ENCODE assay signal across 22 cellular contexts in the genomic region with DNA sequence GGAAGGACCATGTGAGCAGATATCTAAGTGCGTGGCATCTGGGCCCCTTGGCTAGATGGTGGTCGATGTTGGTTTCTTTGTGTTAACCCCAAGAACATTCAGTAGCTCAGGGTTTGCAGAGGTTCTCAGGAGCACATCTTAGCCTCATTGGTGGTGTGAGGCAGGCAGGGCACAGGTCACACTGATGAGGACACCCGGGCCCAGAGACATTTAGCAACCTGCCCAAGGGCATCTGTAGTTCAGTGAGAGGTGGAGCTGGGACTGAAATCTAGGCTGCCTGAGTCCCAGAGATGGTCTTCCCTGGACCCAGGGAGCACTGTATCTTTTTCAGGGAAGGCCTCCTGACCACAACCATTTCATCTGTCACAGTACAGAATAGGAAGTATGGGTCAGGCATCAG. TPM values are rescaled to one million over a fixed set of nuclear protein-coding genes. Genes with fewer than 3 reads are reported as not detected.
DNase-seq lines count a peak whose midpoint lies in the region; ATAC-seq, FAIRE-seq and TF ChIP-seq lines count a peak whose summit lies in the region.
"Had no signal": no experiment of that assay in that cellular context is flagged by ENCODE, and none has a peak within 500 bp of the region (broad histone marks: within the 10 kb centered on the region; RNA-seq: fewer than 3 reads in every experiment).

No MANE protein-coding gene starts in this region.

- no peaks in the 10 kb centered on the region for H4K20me1 ChIP-seq in HepG2 (ENCODE audit: insufficient read depth, low read length)
- H4K20me1 ChIP-seq: BLaER1 had no signal

- no peak for DNase-seq in bronchial epithelial cell (ENCODE audit: low read depth)
- DNase-seq in HepG2 (ENCODE audit: low spot score), result no peak
- DNase-seq in mesendoderm, result no peak
- DNase-seq in urothelium cell line (ENCODE audit: low spot score), result no peak
- DNase-seq in glomerular visceral epithelial cell (ENCODE audit: extremely low spot score), result no peak
- DNase-seq: Caco-2; CD4-positive, CD25-positive, alpha-beta regulatory T cell; CD8-positive, alpha-beta T cell; DMS153; DND-41 had no signal

- H3K27me3 ChIP-seq in bronchial epithelial cell (ENCODE audit: control insufficient read depth, insufficient read depth, low read length) (no peaks in the 10 kb centered on the region), HepG2 (ENCODE audit: control insufficient read depth in 1 of 2, insufficient read depth in 2 of 2, low read length in 2 of 2) (no peaks in the 10 kb centered on the region), mesendoderm (ENCODE audit: insufficient read depth, low read length, poor library complexity) (no peaks in the 10 kb centered on the region)
- H3K27me3 ChIP-seq: BLaER1 had no signal

- H4K8ac ChIP-seq in mesendoderm (ENCODE audit: low read depth, low read length), result no peak overlapping the region

- no peak overlapping the region for H4K5ac ChIP-seq in mesendoderm (ENCODE audit: low read length)

- TF ChIP-seq EP300 in HepG2 (IDR thresholded peaks at IDR 0.05; ENCODE audit: low read depth in 2 of 2, low read length in 2 of 2), result no peak
- no peak for TF ChIP-seq EP300 in HepG2 (CRISPR knock-in tag; IDR thresholded peaks at IDR 0.05; ENCODE audit: borderline replicate concordance)

- no peak overlapping the region for H2AFZ ChIP-seq in HepG2 (ENCODE audit: low read length)
- H2AFZ ChIP-seq: GM23338 had no signal

- intact Hi-C loops in HepG2 (cut with micrococcal nuclease; ENCODE audit: unreplicated experiment), result no loop called here

- no peak overlapping the region for H2BK5ac ChIP-seq in mesendoderm (ENCODE audit: low read length)

- TF ChIP-seq CTCF in bronchial epithelial cell (IDR thresholded peaks at IDR 0.05; ENCODE audit: insufficient read depth, low read length, severe bottlenecking), result no peak
- no peak for TF ChIP-seq CTCF in HepG2 (CRISPR knock-in tag; IDR thresholded peaks at IDR 0.05)

- H3K18ac ChIP-seq in mesendoderm (ENCODE audit: low read length), result peak overlapping the region; percentile 11

- TF ChIP-seq POLR2A in HepG2 (IDR thresholded peaks at IDR 0.05; ENCODE audit: insufficient read depth in 1 of 2, low read depth in 2 of 2, low read length in 2 of 2), result no peak

- no peak overlapping the region for H2BK15ac ChIP-seq in mesendoderm (replicated peaks; ENCODE audit: low read depth)

- CTCF ChIA-PET in HepG2 (lab: Yijun Ruan, JAX; ENCODE audit: low intra/inter-chr PET ratio, low total read pairs), result no interaction called here

- no peak overlapping the region for H2BK120ac ChIP-seq in mesendoderm (ENCODE audit: low read depth, low read length)

- no peak overlapping the region for H3K4ac ChIP-seq in mesendoderm (ENCODE audit: low read depth, low read length)

- ATAC-seq in HepG2 (no peak), GM21737 (IDR thresholded peaks at IDR 0.05; ENCODE audit: unreplicated experiment) (no peak)
- ATAC-seq: CD8-positive, alpha-beta T cell; GM23338; HCT116 had no signal

- H3K9ac ChIP-seq in HepG2 (ENCODE audit: insufficient read depth, low read depth, low read length) (peak overlapping the region; percentile 83; the same call in 1 of the 2 replicates), mesendoderm (ENCODE audit: low read length) (no peak overlapping the region)
- H3K9ac ChIP-seq: BLaER1 had no signal

- no peaks in the 10 kb centered on the region for H3K9me3 ChIP-seq in HepG2 (ENCODE audit: low read length)
- H3K9me3 ChIP-seq: BLaER1, Caco-2 had no signal

- H3K4me2 ChIP-seq in HepG2 (ENCODE audit: low read depth, low read length) (peak overlapping the region; percentile 97), mesendoderm (ENCODE audit: low read length) (no peak overlapping the region)
- H3K4me2 ChIP-seq: BLaER1, GM23338 had no signal

- H3K4me3 ChIP-seq in bronchial epithelial cell (ENCODE audit: low read depth, low read length) (no peak overlapping the region), HepG2 (replicated peaks in 1 of 3; ENCODE audit: insufficient read depth in 1 of 3, low read depth in 2 of 3, low read length in 3 of 3) (peak overlapping the region in 1 of 3 experiments; percentile 79; a peak in 2 of 6 replicates), mesendoderm (ENCODE audit: low read length) (no peak overlapping the region)
- H3K4me3 ChIP-seq: BLaER1, GM23338 had no signal

- no peak overlapping the region for H3K56ac ChIP-seq in mesendoderm (ENCODE audit: low read length)

- peaks cover 65% of the 10 kb centered on the region for H3K4me1 ChIP-seq in HepG2 (ENCODE audit: insufficient read depth, low read length)
- H3K4me1 ChIP-seq in mesendoderm (ENCODE audit: control insufficient read depth, low read depth, low read length), result no peaks in the 10 kb centered on the region
- H3K4me1 ChIP-seq: BLaER1 had no signal

- peak overlapping the region; percentile 4 for H2AK5ac ChIP-seq in mesendoderm (ENCODE audit: low read length)

- H3K36me3 ChIP-seq in bronchial epithelial cell (ENCODE audit: control insufficient read depth, insufficient read depth, low read length), result no peaks in the 10 kb centered on the region
- H3K36me3 ChIP-seq in HepG2 (replicated peaks in 1 of 2; ENCODE audit: control insufficient read depth in 1 of 2, insufficient read depth in 2 of 2, low read length in 2 of 2), result peaks cover 0 to 7% of the 10 kb centered on the region in 2 experiments; a peak in 2 of 5 replicates
- H3K36me3 ChIP-seq in mesendoderm (ENCODE audit: control insufficient read depth, insufficient read depth, low read length), result no peaks in the 10 kb centered on the region
- H3K36me3 ChIP-seq: BLaER1 had no signal

- FAIRE-seq in bronchial epithelial cell (lab: Jason Lieb, UNC) (peak; percentile 40), HepG2 (lab: Jason Lieb, UNC) (no peak), urothelium cell line (lab: Jason Lieb, UNC) (no peak)
- FAIRE-seq: G401.6, GM12892 had no signal

- no peak overlapping the region for H3K23ac ChIP-seq in mesendoderm (ENCODE audit: low read length)

- WGBS in HepG2 (ENCODE audit: low lambda C conversion rate), result 62% methylated on average over 2 of the region's 3 CpGs
- no CpG with 5 or more reads among the region's 3 CpGs for WGBS in mesendoderm (ENCODE audit: extremely low coverage, insufficient coverage, low lambda C conversion rate)

- in situ Hi-C loops in HepG2 (cut with HindIII; ENCODE audit: extremely low pct_ligation_motif_present, low pct_unique_long_range_greater_than_20kb), result no loop called here

- no peak for TF ChIP-seq RAD21 in HepG2 (CRISPR knock-in tag; IDR thresholded peaks at IDR 0.05)

- no peaks in the 10 kb centered on the region for H3K79me1 ChIP-seq in mesendoderm (ENCODE audit: low read length)

- H3K79me2 ChIP-seq in HepG2 (ENCODE audit: insufficient read depth, low read length) (peaks cover 14% of the 10 kb centered on the region), mesendoderm (ENCODE audit: control insufficient read depth, insufficient read depth, low read length) (no peaks in the 10 kb centered on the region)

- POLR2A ChIA-PET in HepG2 (lab: Yijun Ruan, JAX), result no interaction called here

- H3K27ac ChIP-seq in HepG2 (ENCODE audit: extremely low read length, insufficient read depth, low read length) (peak overlapping the region; percentile 94), mesendoderm (ENCODE audit: low read depth, low read length) (no peak overlapping the region)
- H3K27ac ChIP-seq: BLaER1, C4-2B had no signal

- BruUV-seq in HepG2 (replicated peaks; lab: Mats Ljungman, UMichigan), result no TSS peak

TF ChIP-seq in HepG2, 621 proteins besides CTCF, POLR2A, EP300 and RAD21:
- no peak for TF ChIP-seq ZNF7 (CRISPR knock-in tag; IDR thresholded peaks at IDR 0.05)
- no peak for TF ChIP-seq ZNF777 (CRISPR knock-in tag; IDR thresholded peaks at IDR 0.05)
- peak; percentile 50; the same call in 1 of the 2 replicates for TF ChIP-seq ZNF263 (CRISPR knock-in tag; IDR thresholded peaks at IDR 0.05)
- no peak for TF ChIP-seq ARNT2 (CRISPR knock-in tag; IDR thresholded peaks at IDR 0.05; ENCODE audit: low read depth)
- no peak for TF ChIP-seq ZNF878 (CRISPR knock-in tag; IDR thresholded peaks at IDR 0.05)

RNA-seq across cellular contexts. Expression of gene SLC5A9, which starts 0.9 kb away (rescaled TPM):
- total RNA-seq in bronchial epithelial cell, result not detected in 2 replicates
- total RNA-seq in HepG2 (2016; rRNA removed; fragmentation: Illumina TruSeq; extraction: Trizol), result 12.5 and 42.0 TPM in 2 replicates
- 5.6 and 7.3 TPM in 2 replicates for total RNA-seq in HepG2 (2016; cell fraction: cytosol; rRNA removed; fragmentation: Illumina TruSeq; extraction: Trizol; ENCODE audit: low read depth)
- 12.1 and 46.2 TPM in 2 replicates for total RNA-seq in HepG2 (2016; cell fraction: insoluble cytoplasmic fraction; rRNA removed; fragmentation: Illumina TruSeq; extraction: Trizol)
- 10.8 and 12.4 TPM in 2 replicates for total RNA-seq in HepG2 (2016; cell fraction: membrane; rRNA removed; fragmentation: Illumina TruSeq; extraction: Trizol)
- total RNA-seq in HepG2 (2016; cell fraction: nucleus; rRNA removed; fragmentation: Illumina TruSeq; extraction: Trizol), result 48.7 and 58.9 TPM in 2 replicates
- 65.0 and 66.4 TPM in 2 replicates for polyA plus RNA-seq in HepG2 (2011; rRNA removed)
- polyA plus RNA-seq in HepG2 (2011; cell fraction: cytosol; rRNA removed), result 31.0 and 34.1 TPM in 2 replicates
- polyA plus RNA-seq in HepG2 (2011; cell fraction: nucleus; rRNA removed), result 293 and 346 TPM in 2 replicates
- 27.5 and 39.2 TPM in 2 replicates for polyA plus RNA-seq in HepG2 (2012)
- polyA plus RNA-seq in HepG2 (2016; cell fraction: cytosol; fragmentation: Illumina TruSeq; extraction: Trizol; ENCODE audit: low read depth), result 4.2 and 4.7 TPM in 2 replicates
- 12.4 and 12.6 TPM in 2 replicates for polyA plus RNA-seq in HepG2 (2016; cell fraction: insoluble cytoplasmic fraction; fragmentation: Illumina TruSeq; extraction: Trizol; ENCODE audit: low read depth)
- polyA plus RNA-seq in HepG2 (2016; cell fraction: membrane; fragmentation: Illumina TruSeq; extraction: Trizol; ENCODE audit: low read depth), result 6.8 and 9.0 TPM in 2 replicates
- polyA plus RNA-seq in HepG2 (2016; cell fraction: nucleus; fragmentation: Illumina TruSeq; extraction: Trizol; ENCODE audit: insufficient read depth, low read depth), result 122 TPM in 2 replicates
- polyA minus RNA-seq in HepG2 (2011; rRNA and poly(A)+ RNA removed; ENCODE audit: low replicate concordance), result 0.07 and 112 TPM in 2 replicates
- polyA minus RNA-seq in HepG2 (2011; cell fraction: cytosol; rRNA and poly(A)+ RNA removed), result 12.0 and 15.6 TPM in 2 replicates
- polyA minus RNA-seq in HepG2 (2011; cell fraction: nucleus; rRNA and poly(A)+ RNA removed), result 54.7 and 62.5 TPM in 2 replicates
- polyA plus RNA-seq in mesendoderm (2013, experiment 1 of 2), result 1.2 TPM
- polyA plus RNA-seq in mesendoderm (2013, experiment 2 of 2), result 1.0 TPM
- total RNA-seq: A172; A673; B cell; CD4-positive, CD25-positive, alpha-beta regulatory T cell; CD8-positive, alpha-beta T cell; H4; H9 had no signal
- polyA plus RNA-seq: CD4-positive, CD25-positive, alpha-beta regulatory T cell had no signal
